ENCODE assay signal across 9 cellular contexts in the genomic region with DNA sequence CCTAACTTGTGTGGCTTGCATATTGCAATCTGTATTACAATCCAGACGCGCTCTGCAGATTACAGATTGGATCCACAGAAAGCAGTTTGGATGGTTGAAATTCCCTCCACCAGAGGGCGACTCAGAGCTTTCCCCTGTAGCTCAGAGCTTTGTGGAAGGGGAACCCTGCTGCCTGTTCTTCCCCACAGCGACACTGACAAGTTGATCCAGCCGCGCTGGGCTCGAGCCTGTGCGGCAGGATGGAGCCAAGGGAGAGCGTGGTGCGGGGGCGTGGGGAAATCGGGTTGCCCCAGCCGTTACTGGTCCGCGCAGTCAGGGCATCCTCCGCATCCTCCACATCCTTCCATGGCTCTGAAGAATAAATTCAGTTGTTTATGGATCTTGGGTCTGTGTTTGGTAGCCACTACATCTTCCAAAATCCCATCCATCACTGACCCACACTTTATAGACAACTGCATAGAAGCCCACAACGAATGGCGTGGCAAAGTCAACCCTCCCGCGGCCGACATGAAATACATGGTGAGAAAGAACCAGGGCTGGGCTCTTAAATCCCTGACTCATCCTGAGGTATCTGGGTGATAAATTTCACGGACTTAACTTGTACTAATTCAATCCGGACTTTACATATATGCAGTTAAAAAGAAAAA. TPM values are rescaled to one million over a fixed set of nuclear protein-coding genes. Genes with fewer than 3 reads are reported as not detected.
A peak's percentile ranks its signal among the peaks of the same experiment; 100 is the strongest.
DNase-seq lines count a peak whose midpoint lies in the region; ATAC-seq and TF ChIP-seq lines count a peak whose summit lies in the region.
"Had no signal": no experiment of that assay in that cellular context is flagged by ENCODE, and none has a peak within 500 bp of the region (broad histone marks: within the 10 kb centered on the region; RNA-seq: fewer than 3 reads in every experiment).

A gene with protein sequence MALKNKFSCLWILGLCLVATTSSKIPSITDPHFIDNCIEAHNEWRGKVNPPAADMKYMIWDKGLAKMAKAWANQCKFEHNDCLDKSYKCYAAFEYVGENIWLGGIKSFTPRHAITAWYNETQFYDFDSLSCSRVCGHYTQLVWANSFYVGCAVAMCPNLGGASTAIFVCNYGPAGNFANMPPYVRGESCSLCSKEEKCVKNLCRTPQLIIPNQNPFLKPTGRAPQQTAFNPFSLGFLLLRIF (plus strand): TSS at position 287 of the 647 bp plus-strand sequence. CDS start 59 bp downstream, at position 346.

- H3K4me3 ChIP-seq in AG04449 (ENCODE audit: low read depth, low read length) (peak within 1 kb of the TSS; percentile 62), lower lobe of right lung (peak within 1 kb of the TSS; percentile 44)

- ATAC-seq in GM18517 (IDR thresholded peaks at IDR 0.05; ENCODE audit: unreplicated experiment) (peak; percentile 72), HG03039 (IDR thresholded peaks at IDR 0.05; ENCODE audit: unreplicated experiment) (peak; percentile 63), lower lobe of right lung (peak; percentile 84 to 92)

- peak; percentile 84 for TF ChIP-seq CTCF in AG04449 (IDR thresholded peaks at IDR 0.05; ENCODE audit: insufficient read depth, low read length, missing control alignments)
- peak; percentile 92 for TF ChIP-seq CTCF in lower lobe of right lung (IDR thresholded peaks at IDR 0.05)

- H3K36me3 ChIP-seq in lower lobe of right lung: no peaks in the 10 kb centered on the region

- DNase-seq in AG04449 (ENCODE audit: low read depth, low spot score): peak; percentile 53
- DNase-seq in NCI-H460 (ENCODE audit: extremely low read depth, low read depth): peak; percentile 91
- peak; percentile 85 to 90 for DNase-seq in activated CD4-positive, alpha-beta T cell treated with anti-CD3 and anti-CD28 coated beads, Interleukin-2, amount 50 U/mL, for 48 hours
- DNase-seq in effector CD4-positive, alpha-beta T cell: peak; percentile 76
- DNase-seq in lower lobe of right lung: peak; percentile 79
- DNase-seq in stimulated activated CD4-positive, alpha-beta T cell treated with anti-CD3 and anti-CD28 coated beads, TNF-alpha, amount 100 ng/mL, for 24 hours (ENCODE audit: low read depth in 3 of 3): peak; percentile 69 to 80 (median 72)

- CTCF ChIA-PET in AG04449 (lab: Yijun Ruan, JAX): interaction anchor here (0.7 to 7.6 kb wide), 26 partner anchors 9 to 645 kb away, joined by 3 to 145 read pairs (median 6); partner anchors contain the start of gene GLIPR1

- intact Hi-C loops in lower lobe of right lung (cut with DNase I): no loop called here

- H3K27ac ChIP-seq in lower lobe of right lung: no peak within 1 kb of the TSS

- POLR2A ChIA-PET in AG04449 (lab: Yijun Ruan, JAX): interaction anchor here (0.6 to 1.1 kb wide), 3 partner anchors 25 to 149 kb away, joined by 3 to 6 read pairs (median 3); partner anchors contain the start of gene GLIPR1

- no peaks in the 10 kb centered on the region for H3K27me3 ChIP-seq in lower lobe of right lung (ENCODE audit: low read depth)

- H3K4me1 ChIP-seq in lower lobe of right lung: peaks cover 8% of the 10 kb centered on the region

- no peaks in the 10 kb centered on the region for H3K9me3 ChIP-seq in lower lobe of right lung

RNA-seq across cellular contexts. Expression of the gene that starts here (rescaled TPM):
- not detected in 2 replicates for total RNA-seq in NCI-H460 (2014; rRNA removed; shearing (Covaris generic))
- polyA plus RNA-seq in NCI-H460 (2014; cell fraction: nucleus; rRNA removed): not detected in 2 replicates
- not detected for total RNA-seq in lower lobe of right lung
- total RNA-seq: activated CD8-positive, alpha-beta memory T cell treated with anti-CD3 and anti-CD28 coated beads for 36 hours had no signal

Comparison
In these comparisons a context has a peak if more than half of its experiments do, and no peak if none do; other contexts are left out.
1. Peak in DNase-seq in NCI-H460; RNA of the gene not detected or under 1 TPM.
2. Peak in DNase-seq, ATAC-seq and H3K4me3 ChIP-seq in lower lobe of right lung; RNA of the gene not detected or under 1 TPM.